ENCODE assay signal across 4 cellular contexts in genomic region chr6:32007086-32007485, GRCh38. TPM values are rescaled to one million over a fixed set of nuclear protein-coding genes. Genes with fewer than 3 reads are reported as not detected.
"Had no signal": no experiment of that assay in that cellular context is flagged by ENCODE, and none has a peak within 500 bp of the region (broad histone marks: within the 10 kb centered on the region; RNA-seq: fewer than 3 reads in every experiment).

No MANE protein-coding gene starts in this region.

RNA-seq across cellular contexts. Expression of gene CYP21A2, which starts 31.1 kb away (rescaled TPM):
- total RNA-seq: activated CD8-positive, alpha-beta T cell treated with anti-CD3 and anti-CD28 coated beads, Interleukin-2, amount 10 ng/mL, durations not matched to agents 7 days and 5 days; Right ventricle myocardium superior; SJCRH30 had no signal
- polyA plus RNA-seq: SK-N-SH had no signal
